In genomic region chr5:172455087-172455381, GRCh38 we compare ENCODE assay signal across 8 cellular contexts. TPM values are rescaled to one million over a fixed set of nuclear protein-coding genes. Genes with fewer than 3 reads are reported as not detected.
DNase-seq lines count a peak whose midpoint lies in the region; ATAC-seq, FAIRE-seq and TF ChIP-seq lines count a peak whose summit lies in the region.

No MANE protein-coding gene starts in this region.

- no peak for ATAC-seq in GM18511 (IDR thresholded peaks at IDR 0.05; ENCODE audit: unreplicated experiment)

- CTCF ChIA-PET in endothelial cell of umbilical vein (lab: Charles Lee), result interaction anchor here (0.7 to 1.3 kb wide), 4 partner anchors 9 to 243 kb away, joined by 3 to 5 read pairs (median 4); no protein-coding TSS in a partner anchor

- BruUV-seq in endothelial cell of umbilical vein (replicated peaks; lab: Mats Ljungman, UMichigan), result no TSS peak

- peak; percentile 29 for DNase-seq in endothelial cell of umbilical vein (ENCODE audit: low read depth, low spot score)
- DNase-seq in activated CD4-positive, CD25-positive, alpha-beta regulatory T cell (lab: John Stamatoyannopoulos, UW), result no peak
- no peak for DNase-seq in nucleus accumbens (lab: John Stamatoyannopoulos, UW)
- no peak for DNase-seq in retina

- H3K4me1 ChIP-seq in OCI-LY3 (ENCODE audit: low read length) (0 out of 2 replicates have a peak, but pooled peaks cover 7% of the 10 kb centered on the region), endothelial cell of umbilical vein (ENCODE audit: control insufficient read depth, extremely low read depth, insufficient read depth, low read length) (peaks cover 36% of the 10 kb centered on the region), neuron (ENCODE audit: insufficient read depth, low read length) (peaks cover 11% of the 10 kb centered on the region)

- intact Hi-C loops in endothelial cell of umbilical vein (cut with micrococcal nuclease), result no loop called here

- H3K9me3 ChIP-seq in OCI-LY3 (ENCODE audit: insufficient read depth, low read length) (no peaks in the 10 kb centered on the region), endothelial cell of umbilical vein (replicated peaks; ENCODE audit: control insufficient read depth, insufficient read depth, low read length) (no peaks in the 10 kb centered on the region), neuron (ENCODE audit: low read length) (no peaks in the 10 kb centered on the region)

- H3K9ac ChIP-seq in OCI-LY3 (ENCODE audit: low read length) (peak overlapping the region; percentile 50; the same call in 1 of the 2 replicates), endothelial cell of umbilical vein (replicated peaks; ENCODE audit: extremely low read depth, insufficient read depth, low read length) (peak overlapping the region; percentile 53)

- H3K4me3 ChIP-seq in OCI-LY3 (ENCODE audit: low read length) (peak overlapping the region; percentile 85), endothelial cell of umbilical vein (replicated peaks in 1 of 3; ENCODE audit: insufficient read depth in 1 of 3, low read depth in 1 of 3, low read length in 3 of 3) (peak overlapping the region in 1 of 3 experiments; percentile 63), neuron (ENCODE audit: low read length) (peak overlapping the region; percentile 60)

- H3K9me1 ChIP-seq in endothelial cell of umbilical vein (replicated peaks; ENCODE audit: control insufficient read depth, extremely low read depth, insufficient read depth, low read length), result no peaks in the 10 kb centered on the region

- TF ChIP-seq POLR2A in endothelial cell of umbilical vein (IDR thresholded peaks at IDR 0.05; ENCODE audit: low read depth, low read length), result no peak

- dilution Hi-C loops in endothelial cell of umbilical vein (cut with MboI; ENCODE audit: extremely low pct_ligation_motif_present, low sequenced_read_pairs), result no loop called here

- TF ChIP-seq CTCF in C4-2B (conservative IDR thresholded peaks at IDR 0.05), result no peak
- no peak for TF ChIP-seq CTCF in OCI-LY3 (IDR thresholded peaks at IDR 0.05; ENCODE audit: low read depth, low read length)
- TF ChIP-seq CTCF in endothelial cell of umbilical vein (IDR thresholded peaks at IDR 0.05; ENCODE audit: extremely low read depth in 1 of 2, insufficient read depth in 1 of 2, low read depth in 1 of 2, low read length in 2 of 2), result no peak

- no peaks in the 10 kb centered on the region for H3K36me3 ChIP-seq in OCI-LY3 (replicated peaks; ENCODE audit: low read depth, low read length)
- peaks cover 0 to 2% of the 10 kb centered on the region in 2 experiments for H3K36me3 ChIP-seq in endothelial cell of umbilical vein (ENCODE audit: control insufficient read depth in 2 of 2, extremely low read depth in 1 of 2, insufficient read depth in 2 of 2, low read length in 2 of 2)
- peaks cover 2% of the 10 kb centered on the region for H3K36me3 ChIP-seq in neuron (ENCODE audit: insufficient read depth, low read length)

- peak overlapping the region; percentile 84 for H3K4me2 ChIP-seq in OCI-LY3 (ENCODE audit: low read length)
- H3K4me2 ChIP-seq in endothelial cell of umbilical vein (ENCODE audit: insufficient read depth, low read length), result peak overlapping the region; percentile 22

- H2AFZ ChIP-seq in OCI-LY3 (ENCODE audit: low read depth, low read length), result peak overlapping the region; percentile 88; the same call in 1 of the 2 replicates
- peak overlapping the region; percentile 85 for H2AFZ ChIP-seq in endothelial cell of umbilical vein (ENCODE audit: low read depth, low read length)
- H2AFZ ChIP-seq in neuron (ENCODE audit: low read depth, low read length), result peak overlapping the region; percentile 52

- no peaks in the 10 kb centered on the region for H4K20me1 ChIP-seq in OCI-LY3 (ENCODE audit: insufficient read depth, low read length)
- no peaks in the 10 kb centered on the region for H4K20me1 ChIP-seq in endothelial cell of umbilical vein (replicated peaks; ENCODE audit: control insufficient read depth, extremely low read depth, insufficient read depth, low read length)

- H3K27me3 ChIP-seq in OCI-LY3 (ENCODE audit: low read depth, low read length) (peaks cover 41% of the 10 kb centered on the region), endothelial cell of umbilical vein (ENCODE audit: control insufficient read depth in 2 of 2, insufficient read depth in 2 of 2, low read length in 2 of 2) (no peaks in the 10 kb centered on the region), neuron (ENCODE audit: insufficient read depth, low read length) (no peaks in the 10 kb centered on the region)

- peak overlapping the region; percentile 62 for H3K27ac ChIP-seq in C4-2B
- no peak overlapping the region for H3K27ac ChIP-seq in OCI-LY3 (ENCODE audit: low read length)
- H3K27ac ChIP-seq in endothelial cell of umbilical vein (ENCODE audit: insufficient read depth, low read depth, low read length), result peak overlapping the region; percentile 58

- POLR2A ChIA-PET in endothelial cell of umbilical vein (lab: Charles Lee), result no interaction called here

- no peak for FAIRE-seq in endothelial cell of umbilical vein (lab: Jason Lieb, UNC)

- H3K79me2 ChIP-seq in OCI-LY3 (ENCODE audit: low read length) (no peaks in the 10 kb centered on the region), endothelial cell of umbilical vein (ENCODE audit: control insufficient read depth, insufficient read depth, low read length) (peaks cover 32% of the 10 kb centered on the region)

TF ChIP-seq in endothelial cell of umbilical vein, 7 proteins besides CTCF, POLR2A, EP300 and RAD21:
- TF ChIP-seq EZH2 (IDR thresholded peaks at IDR 0.05; ENCODE audit: borderline replicate concordance, low read depth, low read length, severe bottlenecking) (no peak), MYC (IDR thresholded peaks at IDR 0.05; ENCODE audit: low read depth, low read length) (no peak), POLR2AphosphoS5 (IDR thresholded peaks at IDR 0.05; ENCODE audit: insufficient read depth, low read depth, low read length) (no peak), JUN (IDR thresholded peaks at IDR 0.05; ENCODE audit: borderline replicate concordance, insufficient read depth, insufficient read length, low read depth) (no peak), MAX (IDR thresholded peaks at IDR 0.05; ENCODE audit: insufficient read depth, insufficient read length) (no peak), GATA2 (IDR thresholded peaks at IDR 0.05; ENCODE audit: insufficient read depth, insufficient read length, low read depth, low read length) (no peak), FOS (IDR thresholded peaks at IDR 0.05; ENCODE audit: borderline replicate concordance, insufficient read depth, low read length) (no peak)

RNA-seq across cellular contexts. Expression of gene SH3PXD2B, which starts 0.7 kb away (rescaled TPM):
- 66.3 and 71.8 TPM in 2 replicates for total RNA-seq in endothelial cell of umbilical vein
- 23.5 and 24.7 TPM in 2 replicates for polyA plus RNA-seq in endothelial cell of umbilical vein
- 24.4 and 25.9 TPM in 2 replicates for polyA plus RNA-seq in endothelial cell of umbilical vein (2011; cell fraction: cytosol; rRNA removed)
- 33.5 and 36.3 TPM in 2 replicates for polyA plus RNA-seq in endothelial cell of umbilical vein (2011; cell fraction: nucleus; rRNA removed)
- polyA plus RNA-seq in endothelial cell of umbilical vein (2012), result 39.6 and 47.8 TPM in 2 replicates
- polyA minus RNA-seq in endothelial cell of umbilical vein, result 49.9 and 53.1 TPM in 2 replicates
- polyA minus RNA-seq in endothelial cell of umbilical vein (2011; cell fraction: cytosol; rRNA and poly(A)+ RNA removed), result 4.3 TPM
- polyA minus RNA-seq in endothelial cell of umbilical vein (2011; cell fraction: nucleus; rRNA and poly(A)+ RNA removed), result 22.0 and 24.7 TPM in 2 replicates
